ENCODE assay signal across 8 cellular contexts in genomic region chr6:150004101-150004782, GRCh38. TPM values are rescaled to one million over a fixed set of nuclear protein-coding genes. Genes with fewer than 3 reads are reported as not detected.
DNase-seq lines count a peak whose midpoint lies in the region; ATAC-seq, FAIRE-seq and TF ChIP-seq lines count a peak whose summit lies in the region.

No MANE protein-coding gene starts in this region.

- DNase-seq in activated gamma-delta T cell treated with Interleukin-2 at 50 U/mL for 16 hours (peak; percentile 48), activated gamma-delta T cell (lab: John Stamatoyannopoulos, UW) (no peak), left lung (no peak), tibial nerve (ENCODE audit: low spot score in 2 of 2) (no peak), D721Med (ENCODE audit: insufficient read length, low spot score) (no peak)
- DNase-seq in activated effector memory CD4-positive, alpha-beta T cell treated with anti-CD3 and anti-CD28 coated beads, Interleukin-2, amount 50 U/mL, for 16 hours: peak; percentile 75

- intact Hi-C loops in left lung (cut with DNase I): no loop called here

- no peak for TF ChIP-seq EP300 in tibial nerve (IDR thresholded peaks at IDR 0.05)

- no peak for TF ChIP-seq POLR2A in tibial nerve (IDR thresholded peaks at IDR 0.05)

- TF ChIP-seq CTCF in left lung (IDR thresholded peaks at IDR 0.05) (no peak), tibial nerve (IDR thresholded peaks at IDR 0.05) (no peak), D721Med (IDR thresholded peaks at IDR 0.05; ENCODE audit: insufficient read depth, missing control alignments) (no peak)

- ATAC-seq in HG03520 (IDR thresholded peaks at IDR 0.05; ENCODE audit: unreplicated experiment): peak; percentile 9
- no peak for ATAC-seq in left lung
- ATAC-seq in HG02970 (IDR thresholded peaks at IDR 0.05; ENCODE audit: low FRiP score, unreplicated experiment): no peak

- H3K27ac ChIP-seq in left lung (peak overlapping the region in 1 of 2 donors; percentile 46), tibial nerve (no peak overlapping the region)

- WGBS in tibial nerve, 2 donors: 46 to 48% methylated on average over 14 of the region's 14 CpGs

- peaks cover 0 to 70% of the 10 kb centered on the region in 2 donors for H3K27me3 ChIP-seq in left lung
- H3K27me3 ChIP-seq in tibial nerve: peaks cover 0 to 86% of the 10 kb centered on the region in 2 donors

- peak overlapping the region; percentile 50 to 52 for H3K4me3 ChIP-seq in left lung
- H3K4me3 ChIP-seq in tibial nerve: peak overlapping the region in 3 of 4 donors; percentile 29 to 54 (median 53)

- peaks cover 0 to 13% of the 10 kb centered on the region in 2 donors for H3K4me1 ChIP-seq in left lung
- H3K4me1 ChIP-seq in tibial nerve: peaks cover 0 to 17% (median 11%) of the 10 kb centered on the region in 4 donors

- no peak for FAIRE-seq in D721Med (lab: Jason Lieb, UNC)

- no peaks in the 10 kb centered on the region for H3K9me3 ChIP-seq in left lung
- H3K9me3 ChIP-seq in tibial nerve: peaks cover 0 to 4% (median 0%) of the 10 kb centered on the region in 4 donors

- H3K36me3 ChIP-seq in left lung (no peaks in the 10 kb centered on the region), tibial nerve (no peaks in the 10 kb centered on the region)

RNA-seq across cellular contexts. Expression of gene RAET1L, which starts 21.1 kb away (rescaled TPM):
- total RNA-seq in left lung (under 1 TPM in 1 of 2 donors, not detected in 1; 0.58 TPM), tibial nerve (not detected)

RNA-seq across cellular contexts. Expression of gene ULBP1, which starts 40.5 kb away (rescaled TPM):
- 1 to 10 TPM; 1.1 to 2.1 TPM for total RNA-seq in left lung
- total RNA-seq in tibial nerve: under 1 TPM in 1 of 4 donors, not detected in 3; 0.21 TPM

Comparison
In these comparisons a context has a peak if more than half of its experiments do, and no peak if none do; other contexts are left out.
1. DNase-seq: peak in activated gamma-delta T cell treated with Interleukin-2 at 50 U/mL for 16 hours (single experiment) and activated effector memory CD4-positive, alpha-beta T cell treated with anti-CD3 and anti-CD28 coated beads, Interleukin-2, amount 50 U/mL, for 16 hours (single experiment); none in activated gamma-delta T cell (single experiment), left lung (0 of 2), tibial nerve (0 of 2) and D721Med (single experiment).